In the genomic region with DNA sequence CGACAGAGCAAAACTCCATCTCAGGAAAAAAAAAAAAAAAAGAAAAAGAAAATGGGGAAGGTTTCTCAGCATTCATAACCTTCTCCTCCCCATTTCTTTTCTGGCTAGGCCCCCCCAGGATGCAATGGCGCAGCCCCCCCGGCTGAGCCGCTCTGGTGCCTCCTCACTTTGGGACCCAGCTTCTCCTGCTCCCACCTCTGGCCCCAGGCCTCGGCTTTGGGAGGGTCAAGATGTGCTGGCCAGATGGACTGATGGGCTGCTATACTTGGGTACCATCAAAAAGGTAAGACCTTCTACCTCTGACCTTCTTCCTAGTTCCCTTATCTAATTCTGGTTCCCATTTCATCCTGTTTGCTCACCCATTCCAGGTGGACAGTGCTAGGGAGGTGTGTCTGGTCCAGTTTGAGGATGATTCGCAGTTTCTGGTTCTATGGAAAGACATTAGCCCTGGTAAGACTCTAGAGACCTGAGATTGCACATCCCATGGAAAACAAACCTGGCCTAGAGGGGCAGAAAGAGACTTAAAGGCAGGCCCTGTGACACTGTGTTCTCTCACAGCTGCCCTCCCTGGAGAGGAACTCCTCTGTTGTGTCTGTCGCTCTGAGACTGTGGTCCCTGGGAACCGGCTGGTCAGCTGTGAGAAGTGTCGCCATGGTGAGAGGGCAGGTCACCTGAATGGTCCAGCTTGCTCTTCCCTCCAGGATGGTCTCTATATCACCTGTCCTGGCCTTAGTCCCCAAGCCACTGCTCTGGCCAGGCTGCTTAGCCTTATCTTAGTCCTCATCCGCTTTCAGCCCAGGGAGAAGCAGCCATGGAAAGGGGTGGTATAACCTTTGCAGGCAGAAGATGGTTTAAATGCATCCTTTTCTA, we compare ENCODE assay signal across 8 cellular contexts. TPM values are rescaled to one million over a fixed set of nuclear protein-coding genes. Genes with fewer than 3 reads are reported as not detected.
DNase-seq lines count a peak whose midpoint lies in the region; ATAC-seq and TF ChIP-seq lines count a peak whose summit lies in the region.
"Had no signal": no experiment of that assay in that cellular context is flagged by ENCODE, and none has a peak within 500 bp of the region (broad histone marks: within the 10 kb centered on the region; RNA-seq: fewer than 3 reads in every experiment).

No MANE protein-coding gene starts in this region.

- peaks cover 25% of the 10 kb centered on the region for H4K20me1 ChIP-seq in GM23338 (replicated peaks; ENCODE audit: insufficient read depth)

- no peak overlapping the region for H2AFZ ChIP-seq in GM23338

- peaks cover 22% of the 10 kb centered on the region for H3K27me3 Mint-ChIP-seq in GM23338 (ENCODE audit: insufficient read depth, low read depth, poor library complexity)
- H3K27me3 Mint-ChIP-seq in activated naive CD8-positive, alpha-beta T cell treated with anti-CD3 and anti-CD28 coated beads for 36 hours = no peaks in the 10 kb centered on the region

- H3K27ac ChIP-seq in GM23338 (ENCODE audit: low read depth) = no peak overlapping the region
- H3K27ac ChIP-seq in neutrophil = peak overlapping the region; percentile 98

- ATAC-seq in GM23338 = no peak
- ATAC-seq: left colon had no signal

- peak overlapping the region; percentile 77 for H3K4me3 Mint-ChIP-seq in GM23338
- peak overlapping the region; percentile 65 for H3K4me3 Mint-ChIP-seq in activated naive CD8-positive, alpha-beta T cell treated with anti-CD3 and anti-CD28 coated beads for 36 hours

- H3K36me3 ChIP-seq in GM23338 (ENCODE audit: insufficient read depth) = peaks cover 20% of the 10 kb centered on the region; the same call in 1 of the 2 replicates
- peaks cover 42% of the 10 kb centered on the region for H3K36me3 ChIP-seq in neutrophil

- H3K9me3 ChIP-seq in neutrophil = no peaks in the 10 kb centered on the region

- TF ChIP-seq CTCF in GM23338 (conservative IDR thresholded peaks at IDR 0.05; ENCODE audit: low read depth in 2 of 2) (no peak), neutrophil (IDR thresholded peaks at IDR 0.05) (no peak)

- peaks cover 55% of the 10 kb centered on the region for H3K4me1 Mint-ChIP-seq in GM23338
- peaks cover 52% of the 10 kb centered on the region for H3K4me1 Mint-ChIP-seq in activated naive CD8-positive, alpha-beta T cell treated with anti-CD3 and anti-CD28 coated beads for 36 hours

- H3K4me1 ChIP-seq in GM23338 (ENCODE audit: insufficient read depth) = peaks cover 36% of the 10 kb centered on the region
- H3K4me1 ChIP-seq in neutrophil (ENCODE audit: control insufficient read depth in 1 of 2, insufficient read depth in 1 of 2, low read depth in 1 of 2, low read length in 1 of 2) = peaks cover 26 to 36% of the 10 kb centered on the region in 2 experiments

- peaks cover 60% of the 10 kb centered on the region for H3K36me3 Mint-ChIP-seq in GM23338 (ENCODE audit: low read depth)
- H3K36me3 Mint-ChIP-seq in activated naive CD8-positive, alpha-beta T cell treated with anti-CD3 and anti-CD28 coated beads for 36 hours = peaks cover 22% of the 10 kb centered on the region

- peak overlapping the region; percentile 96; the same call in 1 of the 2 replicates for H3K4me2 ChIP-seq in GM23338

- H3F3A ChIP-seq in GM23338 (replicated peaks; ENCODE audit: low read depth) = peaks cover 24% of the 10 kb centered on the region

- no peaks in the 10 kb centered on the region for H3K9me2 ChIP-seq in GM23338 (ENCODE audit: insufficient read depth)

- no peaks in the 10 kb centered on the region for H3K27me3 ChIP-seq in GM23338 (ENCODE audit: insufficient read depth)
- H3K27me3 ChIP-seq in neutrophil = no peaks in the 10 kb centered on the region

- peaks cover 41% of the 10 kb centered on the region for H3K79me2 ChIP-seq in GM23338 (replicated peaks; ENCODE audit: insufficient read depth)

- DNase-seq in GM23338 (ENCODE audit: low spot score) (no peak), DMS53 (lab: John Stamatoyannopoulos, UW) (no peak), DMS114 treated with DMSO at 0.1 percent for 48 hours (lab: John Stamatoyannopoulos, UW; ENCODE audit: unreplicated experiment) (no peak), NCI-H345 treated with DMSO at 0.1 percent for 48 hours (lab: John Stamatoyannopoulos, UW; ENCODE audit: unreplicated experiment) (no peak)
- DNase-seq in activated naive CD8-positive, alpha-beta T cell treated with anti-CD3 and anti-CD28 coated beads for 36 hours = no peak
- DNase-seq: caudate nucleus, left colon had no signal

- H3K4me3 ChIP-seq in GM23338 (0 out of 2 replicates have a peak overlapping the region, but pooled peaks have one; percentile 81), neutrophil (ENCODE audit: low read depth in 1 of 2, low read length in 1 of 2) (peak overlapping the region in 1 of 2 experiments; percentile 82)

- no peak overlapping the region for H3K27ac Mint-ChIP-seq in GM23338
- peak overlapping the region; percentile 50 for H3K27ac Mint-ChIP-seq in activated naive CD8-positive, alpha-beta T cell treated with anti-CD3 and anti-CD28 coated beads for 36 hours

- H3K9me3 Mint-ChIP-seq in GM23338 = no peaks in the 10 kb centered on the region
- H3K9me3 Mint-ChIP-seq in activated naive CD8-positive, alpha-beta T cell treated with anti-CD3 and anti-CD28 coated beads for 36 hours = no peaks in the 10 kb centered on the region

TF ChIP-seq in GM23338, 12 proteins besides CTCF, POLR2A, EP300 and RAD21:
- TF ChIP-seq ZNF114 (CRISPR knock-in tag; IDR thresholded peaks at IDR 0.05) = no peak
- no peak for TF ChIP-seq EZH2phosphoT487 (IDR thresholded peaks at IDR 0.05; ENCODE audit: unreplicated experiment)
- no peak for TF ChIP-seq CREB1 (CRISPR knock-in tag; IDR thresholded peaks at IDR 0.05; ENCODE audit: low read depth)
- TF ChIP-seq STAT1 (IDR thresholded peaks at IDR 0.05; ENCODE audit: unreplicated experiment) = no peak

RNA-seq across cellular contexts. Expression of a gene that starts 1.6 kb away (rescaled TPM):
- total RNA-seq in GM23338 (2014; rRNA removed; shearing (Covaris generic)) = 33.2 and 46.7 TPM in 2 replicates
- polyA plus RNA-seq in GM23338 (2016; fragmentation: Nextera tagmentation; extraction: Ambion mirVana) = 29.4 and 31.4 TPM in 2 replicates
- 10 to 100 TPM; 23.5 to 26.0 TPM for total RNA-seq in activated naive CD8-positive, alpha-beta T cell treated with anti-CD3 and anti-CD28 coated beads for 36 hours

RNA-seq across cellular contexts. Expression of a gene that starts 5.5 kb away (rescaled TPM):
- total RNA-seq in GM23338 (2014; rRNA removed; shearing (Covaris generic)) = 193 and 207 TPM in 2 replicates
- 421 and 426 TPM in 2 replicates for polyA plus RNA-seq in GM23338 (2016; fragmentation: Nextera tagmentation; extraction: Ambion mirVana)
- 100 to 1,000 TPM; 125 to 126 TPM for total RNA-seq in activated naive CD8-positive, alpha-beta T cell treated with anti-CD3 and anti-CD28 coated beads for 36 hours

RNA-seq across cellular contexts. Expression of a gene that starts 7.5 kb away (rescaled TPM):
- 36.9 and 45.0 TPM in 2 replicates for total RNA-seq in GM23338 (2014; rRNA removed; shearing (Covaris generic))
- 12.9 and 13.9 TPM in 2 replicates for polyA plus RNA-seq in GM23338 (2016; fragmentation: Nextera tagmentation; extraction: Ambion mirVana)
- 10 to 100 TPM; 26.4 to 29.3 TPM for total RNA-seq in activated naive CD8-positive, alpha-beta T cell treated with anti-CD3 and anti-CD28 coated beads for 36 hours

RNA-seq across cellular contexts. Expression of a gene that starts 20.8 kb away (rescaled TPM):
- total RNA-seq in GM23338 (2014; rRNA removed; shearing (Covaris generic)) = 61.7 and 64.4 TPM in 2 replicates
- polyA plus RNA-seq in GM23338 (2016; fragmentation: Nextera tagmentation; extraction: Ambion mirVana) = 10.1 and 10.3 TPM in 2 replicates
- 10 to 100 TPM; 74.1 to 76.9 TPM for total RNA-seq in activated naive CD8-positive, alpha-beta T cell treated with anti-CD3 and anti-CD28 coated beads for 36 hours

RNA-seq across cellular contexts. Expression of a gene that starts 42.0 kb away (rescaled TPM):
- total RNA-seq in GM23338 (2014; rRNA removed; shearing (Covaris generic)) = 17.9 and 25.2 TPM in 2 replicates
- 13.5 and 13.6 TPM in 2 replicates for polyA plus RNA-seq in GM23338 (2016; fragmentation: Nextera tagmentation; extraction: Ambion mirVana)
- total RNA-seq in activated naive CD8-positive, alpha-beta T cell treated with anti-CD3 and anti-CD28 coated beads for 36 hours = 10 to 100 TPM; 11.3 to 11.7 TPM
